Comparison of ENCODE assay signal across 25 cellular contexts in genomic region chr7:43779032-43779812, GRCh38. TPM values are rescaled to one million over a fixed set of nuclear protein-coding genes. Genes with fewer than 3 reads are reported as not detected.
DNase-seq lines count a peak whose midpoint lies in the region; ATAC-seq and TF ChIP-seq lines count a peak whose summit lies in the region.
"Had no signal": no experiment of that assay in that cellular context is flagged by ENCODE, and none has a peak within 500 bp of the region (broad histone marks: within the 10 kb centered on the region; RNA-seq: fewer than 3 reads in every experiment).

No MANE protein-coding gene starts in this region.

- TF ChIP-seq POLR2A in suprapubic skin (IDR thresholded peaks at IDR 0.05), result no peak

- WGBS in suprapubic skin, result 86% methylated on average over 14 of the region's 14 CpGs

- no peaks in the 10 kb centered on the region for H3K9me3 ChIP-seq in colonic mucosa
- no peaks in the 10 kb centered on the region for H3K9me3 ChIP-seq in suprapubic skin
- H3K9me3 ChIP-seq: adrenal gland, breast epithelium, ovary, SJSA1 had no signal

- ATAC-seq in GM21723 (IDR thresholded peaks at IDR 0.05; ENCODE audit: unreplicated experiment) (no peak), HG03354 (IDR thresholded peaks at IDR 0.05; ENCODE audit: poor library complexity, severe bottlenecking, unreplicated experiment) (no peak)
- ATAC-seq: heart right ventricle, natural killer cell, Panc1, sciatic nerve had no signal

- H3K27me3 ChIP-seq in colonic mucosa (no peaks in the 10 kb centered on the region), suprapubic skin (no peaks in the 10 kb centered on the region)
- H3K27me3 ChIP-seq: adrenal gland; BLaER1 treated with 17β-estradiol and CSF1 and Interleukin-3, amounts not matched to agents 10 nM and 100 nM; breast epithelium; heart right ventricle; ovary; SJSA1 had no signal

- no peak for TF ChIP-seq EP300 in suprapubic skin (IDR thresholded peaks at IDR 0.05)

- H3K4me1 ChIP-seq in colonic mucosa (peaks cover 9% of the 10 kb centered on the region), suprapubic skin (peaks cover 19% of the 10 kb centered on the region)
- H3K4me1 ChIP-seq: breast epithelium, SJSA1 had no signal

- H3K4me3 ChIP-seq in colonic mucosa (no peak overlapping the region), suprapubic skin (no peak overlapping the region)
- H3K4me3 ChIP-seq: adrenal gland; BLaER1 treated with 17β-estradiol and CSF1 and Interleukin-3, amounts not matched to agents 10 nM and 100 nM; breast epithelium; heart right ventricle; ovary; SJSA1 had no signal

- intact Hi-C loops in colonic mucosa (cut with DNase I), result no loop called here

- TF ChIP-seq CTCF in colonic mucosa (IDR thresholded peaks at IDR 0.05) (no peak), suprapubic skin (IDR thresholded peaks at IDR 0.05) (no peak)

- no peaks in the 10 kb centered on the region for H3K36me3 ChIP-seq in colonic mucosa
- peaks cover 6% of the 10 kb centered on the region for H3K36me3 ChIP-seq in suprapubic skin
- H3K36me3 ChIP-seq: adrenal gland, breast epithelium, ovary, SJSA1 had no signal

- no peak overlapping the region for H3K9ac ChIP-seq in colonic mucosa (ENCODE audit: low read depth in 2 of 2, low read length in 2 of 2)
- H3K9ac ChIP-seq: BLaER1 treated with 17β-estradiol and CSF1 and Interleukin-3, amounts not matched to agents 10 nM and 100 nM had no signal

- peak; percentile 7 for DNase-seq in activated CD8-positive, alpha-beta memory T cell treated with anti-CD3 and anti-CD28 coated beads, Interleukin-2, amount 50 U/mL, for 48 hours
- no peak for DNase-seq in activated CD8-positive, alpha-beta memory T cell treated with anti-CD3 and anti-CD28 coated beads, Interleukin-2, amount 50 U/mL, for 4 hours
- DNase-seq in OCI-M1 (lab: John Stamatoyannopoulos, UW) (peak; percentile 66), colonic mucosa (peak; percentile 17), suprapubic skin (ENCODE audit: low spot score in 2 of 2) (no peak), NCI-H128 (lab: John Stamatoyannopoulos, UW; ENCODE audit: unreplicated experiment) (no peak)
- DNase-seq: activated CD4-positive, alpha-beta T cell treated with anti-CD3 and anti-CD28 coated beads, Interleukin-2, amount 50 U/mL, for 4 hours; activated gamma-delta T cell treated with Interleukin-2 at 50 U/mL for 16 hours; activated T-cell treated with anti-CD3 and anti-CD28 coated beads for 4 hours; foreskin fibroblast; heart right ventricle; natural killer cell; NCI-H187; NCI-H2227 treated with DMSO at 0.1 percent for 48 hours; NCI-H82; ovary; WERI-Rb-1 had no signal

- H3K27ac ChIP-seq in colonic mucosa (no peak overlapping the region), suprapubic skin (peak overlapping the region; percentile 53)
- H3K27ac ChIP-seq: adrenal gland; BLaER1 treated with 17β-estradiol and CSF1 and Interleukin-3, amounts not matched to agents 10 nM and 100 nM; breast epithelium; heart right ventricle; ovary; SJSA1; WERI-Rb-1 had no signal

RNA-seq across cellular contexts. Expression of gene BLVRA, which starts 20.7 kb away (rescaled TPM):
- 10 to 100 TPM in 1 of 2 donors, 1 to 10 TPM in 1; 5.4 to 14.7 TPM for total RNA-seq in colonic mucosa
- total RNA-seq in suprapubic skin, result 10 to 100 TPM; 24.4 to 43.9 (median 29.2) TPM

RNA-seq across cellular contexts. Expression of gene COA1, which starts 49.9 kb away (rescaled TPM):
- 10 to 100 TPM; 24.8 to 45.1 TPM for total RNA-seq in colonic mucosa
- total RNA-seq in suprapubic skin, result 100 to 1,000 TPM in 1 of 4 donors, 10 to 100 TPM in 3; 35.3 to 775 (median 40.0) TPM

Comparison
In these comparisons a context has a peak if more than half of its experiments do, and no peak if none do; other contexts are left out.
1. DNase-seq: peak in activated CD8-positive, alpha-beta memory T cell treated with anti-CD3 and anti-CD28 coated beads, Interleukin-2, amount 50 U/mL, for 48 hours (single experiment), OCI-M1 (single experiment) and colonic mucosa (single experiment); none in activated CD8-positive, alpha-beta memory T cell treated with anti-CD3 and anti-CD28 coated beads, Interleukin-2, amount 50 U/mL, for 4 hours (single experiment), suprapubic skin (0 of 2) and NCI-H128 (single experiment).